ENCODE assay signal across 27 cellular contexts in genomic region chr4:149746281-149746680, GRCh38.
"Had no signal": no experiment of that assay in that cellular context is flagged by ENCODE, and none has a peak within 500 bp of the region (broad histone marks: within the 10 kb centered on the region; RNA-seq: fewer than 3 reads in every experiment).

No MANE protein-coding gene starts in this region.

- H3K27ac ChIP-seq: stomach, suprapubic skin, testis, thoracic aorta, thyroid gland, tibial artery, tibial nerve, transverse colon, upper lobe of left lung, upper lobe of right lung, uterus, vagina had no signal

- H3K27me3 ChIP-seq: stomach, suprapubic skin, testis, thyroid gland, tibial artery, tibial nerve, transverse colon, upper lobe of left lung, upper lobe of right lung, uterus, vagina had no signal

- ATAC-seq: stimulated activated effector memory CD8-positive, alpha-beta T cell treated with anti-CD3 and anti-CD28 coated beads, Interleukin-12 subunit alpha, Interleukin-12 subunit beta, amount 100 ng/mL, for 72 hours; stimulated activated memory B cell treated with anti-CD40 and anti-IgM and Interleukin-4, amounts not matched to agents 10 μg/mL and 1 μg/mL and 100 μg/mL, for 72 hours; stimulated activated naive CD8-positive, alpha-beta T cell treated with anti-CD3 and anti-CD28 coated beads, Interleukin-15, amount 100 ng/mL, for 72 hours; stimulated activated naive CD8-positive, alpha-beta T cell treated with anti-CD3 and anti-CD28 coated beads, Interleukin-15, Interleukin-2, amounts not matched to agents 100 U/mL and 50 U/mL, for 24 hours; upper lobe of right lung had no signal

- H3K27ac Mint-ChIP-seq: stimulated activated effector memory CD8-positive, alpha-beta T cell treated with anti-CD3 and anti-CD28 coated beads, Interleukin-12 subunit alpha, Interleukin-12 subunit beta, amount 100 ng/mL, for 72 hours; stimulated activated memory B cell treated with anti-CD40 and anti-IgM and Interleukin-4, amounts not matched to agents 10 μg/mL and 1 μg/mL and 100 μg/mL, for 72 hours; stimulated activated naive B cell treated with anti-CD40 and anti-IgM and Interleukin-4, amounts not matched to agents 10 μg/mL and 1 μg/mL and 100 μg/mL, for 72 hours; stimulated activated naive CD8-positive, alpha-beta T cell treated with anti-CD3 and anti-CD28 coated beads, Interleukin-15, amount 100 ng/mL, for 72 hours; stimulated activated naive CD8-positive, alpha-beta T cell treated with anti-CD3 and anti-CD28 coated beads, Interleukin-15, Interleukin-2, amounts not matched to agents 100 ng/mL and 50 ng/mL, for 24 hours; type B pancreatic cell had no signal

- H3K4me1 Mint-ChIP-seq: stimulated activated effector memory CD8-positive, alpha-beta T cell treated with anti-CD3 and anti-CD28 coated beads, Interleukin-12 subunit alpha, Interleukin-12 subunit beta, amount 100 ng/mL, for 72 hours; stimulated activated memory B cell treated with anti-CD40 and anti-IgM and Interleukin-4, amounts not matched to agents 10 μg/mL and 1 μg/mL and 100 μg/mL, for 72 hours; stimulated activated naive B cell treated with anti-CD40 and anti-IgM and Interleukin-4, amounts not matched to agents 10 μg/mL and 1 μg/mL and 100 μg/mL, for 72 hours; stimulated activated naive CD8-positive, alpha-beta T cell treated with anti-CD3 and anti-CD28 coated beads, Interleukin-15, amount 100 ng/mL, for 72 hours had no signal

- DNase-seq: stimulated activated CD4-positive, alpha-beta T cell treated with anti-CD3 and anti-CD28 coated beads, Interleukin-2, amount 100 ng/mL, for 48 hours; stimulated activated CD4-positive, alpha-beta T cell treated with anti-CD3 and anti-CD28 coated beads, Interleukin-4, amount 100 ng/mL, for 1 hour; stimulated activated CD4-positive, alpha-beta T cell treated with anti-CD3 and anti-CD28 coated beads, Interleukin-4, amount 100 ng/mL, for 24 hours; stimulated activated CD4-positive, alpha-beta T cell treated with anti-CD3 and anti-CD28 coated beads, Interleukin-4, amount 100 ng/mL, for 4 hours; stimulated activated CD8-positive, alpha-beta memory T cell treated with anti-CD3 and anti-CD28 coated beads, Interleukin-4, amount 100 ng/mL, for 48 hours; stimulated activated naive B cell treated with anti-CD40 and anti-IgM and Interleukin-4, amounts not matched to agents 10 μg/mL and 1 μg/mL and 100 μg/mL, for 72 hours; stimulated activated naive CD4-positive, alpha-beta T cell; stimulated activated naive CD4-positive, alpha-beta T cell treated with Interleukin-2 at 50 U/mL for 16 hours; stimulated activated naive CD8-positive, alpha-beta T cell treated with anti-CD3 and anti-CD28 coated beads, Interleukin-15, amount 100 ng/mL, for 72 hours; stimulated activated naive CD8-positive, alpha-beta T cell treated with anti-CD3 and anti-CD28 coated beads, Interleukin-15, Interleukin-2, amounts not matched to agents 100 U/mL and 50 U/mL, for 24 hours; stomach; substantia nigra; testis; thyroid gland; tibial artery; transverse colon; upper lobe of left lung; upper lobe of right lung; uterus had no signal

- H3K4me1 ChIP-seq: stomach, suprapubic skin, testis, thyroid gland, tibial artery, tibial nerve, upper lobe of left lung, upper lobe of right lung, uterus, vagina had no signal

- H3K4me3 ChIP-seq: stomach, suprapubic skin, testis, thoracic aorta, thyroid gland, tibial artery, tibial nerve, transverse colon, upper lobe of left lung, upper lobe of right lung, uterus, vagina had no signal

- H3K27me3 Mint-ChIP-seq: stimulated activated memory B cell treated with anti-CD40 and anti-IgM and Interleukin-4, amounts not matched to agents 10 μg/mL and 1 μg/mL and 100 μg/mL, for 72 hours; stimulated activated naive B cell treated with anti-CD40 and anti-IgM and Interleukin-4, amounts not matched to agents 10 μg/mL and 1 μg/mL and 100 μg/mL, for 72 hours; stimulated activated naive CD8-positive, alpha-beta T cell treated with anti-CD3 and anti-CD28 coated beads, Interleukin-15, amount 100 ng/mL, for 72 hours; stimulated activated naive CD8-positive, alpha-beta T cell treated with anti-CD3 and anti-CD28 coated beads, Interleukin-15, Interleukin-2, amounts not matched to agents 100 ng/mL and 50 ng/mL, for 24 hours had no signal

- H3K36me3 ChIP-seq: stomach, suprapubic skin, thoracic aorta, thyroid gland, tibial artery, tibial nerve, transverse colon, upper lobe of left lung, upper lobe of right lung, uterus, vagina had no signal

- H3K4me3 Mint-ChIP-seq: stimulated activated effector memory CD8-positive, alpha-beta T cell treated with anti-CD3 and anti-CD28 coated beads, Interleukin-12 subunit alpha, Interleukin-12 subunit beta, amount 100 ng/mL, for 72 hours; stimulated activated memory B cell treated with anti-CD40 and anti-IgM and Interleukin-4, amounts not matched to agents 10 μg/mL and 1 μg/mL and 100 μg/mL, for 72 hours; stimulated activated naive B cell treated with anti-CD40 and anti-IgM and Interleukin-4, amounts not matched to agents 10 μg/mL and 1 μg/mL and 100 μg/mL, for 72 hours; stimulated activated naive CD8-positive, alpha-beta T cell treated with anti-CD3 and anti-CD28 coated beads, Interleukin-15, amount 100 ng/mL, for 72 hours; stimulated activated naive CD8-positive, alpha-beta T cell treated with anti-CD3 and anti-CD28 coated beads, Interleukin-15, Interleukin-2, amounts not matched to agents 100 ng/mL and 50 ng/mL, for 24 hours; type B pancreatic cell had no signal

- H3K9me3 ChIP-seq: stomach, suprapubic skin, testis, thoracic aorta, thyroid gland, tibial artery, tibial nerve, transverse colon, upper lobe of left lung, upper lobe of right lung, uterus, vagina had no signal

- H3K36me3 Mint-ChIP-seq: stimulated activated effector memory CD8-positive, alpha-beta T cell treated with anti-CD3 and anti-CD28 coated beads, Interleukin-12 subunit alpha, Interleukin-12 subunit beta, amount 100 ng/mL, for 72 hours; stimulated activated memory B cell treated with anti-CD40 and anti-IgM and Interleukin-4, amounts not matched to agents 10 μg/mL and 1 μg/mL and 100 μg/mL, for 72 hours; stimulated activated naive B cell treated with anti-CD40 and anti-IgM and Interleukin-4, amounts not matched to agents 10 μg/mL and 1 μg/mL and 100 μg/mL, for 72 hours; type B pancreatic cell had no signal

- H3K9me3 Mint-ChIP-seq: stimulated activated memory B cell treated with anti-CD40 and anti-IgM and Interleukin-4, amounts not matched to agents 10 μg/mL and 1 μg/mL and 100 μg/mL, for 72 hours; stimulated activated naive B cell treated with anti-CD40 and anti-IgM and Interleukin-4, amounts not matched to agents 10 μg/mL and 1 μg/mL and 100 μg/mL, for 72 hours; stimulated activated naive CD8-positive, alpha-beta T cell treated with anti-CD3 and anti-CD28 coated beads, Interleukin-15, amount 100 ng/mL, for 72 hours; type B pancreatic cell had no signal
